1 cellular context compared by ENCODE assay signal in genomic region chr12:45279916-45280547, GRCh38.
A peak's percentile ranks its signal among the peaks of the same experiment; 100 is the strongest.
TF ChIP-seq lines count a peak whose summit lies in the region.

No MANE protein-coding gene starts in this region.

TF ChIP-seq in K562, 482 proteins besides CTCF, POLR2A, EP300 and RAD21 (continued from another document and continues in another):
- TF ChIP-seq PBX2 (CRISPR knock-in tag; IDR thresholded peaks at IDR 0.05; ENCODE audit: low read depth) (no peak), PBX2 (tag; conservative IDR thresholded peaks at IDR 0.05; ENCODE audit: low read depth) (peak; percentile 74), ZC3H11A (IDR thresholded peaks at IDR 0.05; ENCODE audit: low read depth, low read length) (no peak), TAF1 (IDR thresholded peaks at IDR 0.05; ENCODE audit: control insufficient read depth, extremely low read depth, insufficient read depth, low read length, severe bottlenecking) (no peak), OTX1 (CRISPR knock-in tag; IDR thresholded peaks at IDR 0.05) (no peak), TFAP4 (CRISPR knock-in tag; IDR thresholded peaks at IDR 0.05; ENCODE audit: borderline replicate concordance) (peak; percentile 64; the same call in 1 of the 2 replicates), FOXA1 (IDR thresholded peaks at IDR 0.05; ENCODE audit: borderline replicate concordance) (no peak), CEBPG (CRISPR knock-in tag; IDR thresholded peaks at IDR 0.05) (no peak), CEBPG (tag; conservative IDR thresholded peaks at IDR 0.05 in 1 of 2, IDR thresholded peaks at IDR 0.05 in 1 of 2) (no peak), NFXL1 (CRISPR knock-in tag; IDR thresholded peaks at IDR 0.05) (no peak), MCM7 (IDR thresholded peaks at IDR 0.05) (no peak), CUX1 (CRISPR knock-in tag; IDR thresholded peaks at IDR 0.05) (no peak), SRSF7 (optimal IDR thresholded peaks at IDR 0.05; ENCODE audit: low read depth, low read length) (no peak), ZNF12 (CRISPR knock-in tag; IDR thresholded peaks at IDR 0.05) (no peak), NCOA6 (IDR thresholded peaks at IDR 0.05) (no peak), ZFX (CRISPR knock-in tag; IDR thresholded peaks at IDR 0.05) (no peak), KDM1A (IDR thresholded peaks at IDR 0.05) (peak; percentile 68 to 76; a peak in 3 of 4 replicates), PKNOX1 (IDR thresholded peaks at IDR 0.05) (peak; percentile 87), ZNF449 (CRISPR knock-in tag; IDR thresholded peaks at IDR 0.05) (no peak), MTA2 (IDR thresholded peaks at IDR 0.05; ENCODE audit: low read depth) (no peak), CC2D1A (IDR thresholded peaks at IDR 0.05) (no peak), ESRRA (IDR thresholded peaks at IDR 0.05; ENCODE audit: borderline replicate concordance, low read depth) (peak; percentile 24; the same call in 1 of the 2 replicates), FOXA3 (CRISPR knock-in tag; conservative IDR thresholded peaks at IDR 0.05 in 1 of 2, IDR thresholded peaks at IDR 0.05 in 1 of 2) (peak; percentile 53 to 78; a peak in 3 of 4 replicates), ZNF384 (IDR thresholded peaks at IDR 0.05; ENCODE audit: low read depth, low read length) (no peak), ZNF512 (tag; IDR thresholded peaks at IDR 0.05) (no peak), ETV5 (CRISPR knock-in tag; IDR thresholded peaks at IDR 0.05; ENCODE audit: low read depth) (no peak), ZNF780A (CRISPR knock-in tag; IDR thresholded peaks at IDR 0.05) (no peak), TAF7 (tag; IDR thresholded peaks at IDR 0.05) (no peak), TCF7 (IDR thresholded peaks at IDR 0.05; ENCODE audit: borderline replicate concordance) (no peak), ZKSCAN1 (IDR thresholded peaks at IDR 0.05; ENCODE audit: low read depth, low read length) (no peak), SMARCA4 (IDR thresholded peaks at IDR 0.05) (peak; percentile 55), CBX2 (IDR thresholded peaks at IDR 0.05; ENCODE audit: insufficient read depth, low read length, poor library complexity, severe bottlenecking) (no peak), FOXK2 (conservative IDR thresholded peaks at IDR 0.05 in 1 of 2, IDR thresholded peaks at IDR 0.05 in 1 of 2; ENCODE audit: low read depth in 2 of 2) (no peak), MAFG (tag; conservative IDR thresholded peaks at IDR 0.05) (peak; percentile 29; the same call in 1 of the 2 replicates), SIX5 (IDR thresholded peaks at IDR 0.05; ENCODE audit: borderline replicate concordance in 1 of 2, insufficient read depth in 1 of 2, low read depth in 1 of 2, low read length in 2 of 2) (no peak), ZMIZ1 (IDR thresholded peaks at IDR 0.05; ENCODE audit: low read depth in 2 of 2, low read length in 2 of 2) (no peak), CHD2 (IDR thresholded peaks at IDR 0.05; ENCODE audit: low read depth, low read length) (no peak), DPF2 (IDR thresholded peaks at IDR 0.05) (peak; percentile 40; the same call in 1 of the 2 replicates), ZNF511 (CRISPR knock-in tag; IDR thresholded peaks at IDR 0.05) (no peak), ZNF354B (CRISPR knock-in tag; IDR thresholded peaks at IDR 0.05) (no peak), MTA3 (IDR thresholded peaks at IDR 0.05; ENCODE audit: borderline replicate concordance) (no peak), ZNF24 (IDR thresholded peaks at IDR 0.05) (no peak), KAT8 (IDR thresholded peaks at IDR 0.05; ENCODE audit: low read depth) (no peak), ZNF77 (CRISPR knock-in tag; IDR thresholded peaks at IDR 0.05) (no peak), SOX6 (IDR thresholded peaks at IDR 0.05) (0 out of 2 replicates have a peak, but pooled peaks have one; percentile 49), MCM3 (IDR thresholded peaks at IDR 0.05) (no peak), SMAD4 (CRISPR knock-in tag; conservative IDR thresholded peaks at IDR 0.05) (no peak), JUNB (CRISPR knock-in tag; conservative IDR thresholded peaks at IDR 0.05) (no peak), GABPB2 (CRISPR knock-in tag; conservative IDR thresholded peaks at IDR 0.05) (no peak), SMAD1 (IDR thresholded peaks at IDR 0.05; ENCODE audit: low read depth, low read length, partially characterized antibody) (no peak), TCF3 (CRISPR knock-in tag; IDR thresholded peaks at IDR 0.05) (peak; percentile 68), EHMT2 (IDR thresholded peaks at IDR 0.05) (no peak), NR2C2 (CRISPR knock-in tag; IDR thresholded peaks at IDR 0.05) (no peak), NR2C2 (tag; IDR thresholded peaks at IDR 0.05) (peak; percentile 42; the same call in 1 of the 2 replicates), GABPA (tag; conservative IDR thresholded peaks at IDR 0.05; ENCODE audit: low read depth) (no peak)
